In genomic region chr9:14031015-14031414, GRCh38 we compare ENCODE assay signal across 10 cellular contexts.
DNase-seq lines count a peak whose midpoint lies in the region; ATAC-seq and TF ChIP-seq lines count a peak whose summit lies in the region.
"Had no signal": no experiment of that assay in that cellular context is flagged by ENCODE, and none has a peak within 500 bp of the region (broad histone marks: within the 10 kb centered on the region; RNA-seq: fewer than 3 reads in every experiment).

No MANE protein-coding gene starts in this region.

- peaks cover 1 to 8% (median 4%) of the 10 kb centered on the region in 5 donors for H3K9me3 Mint-ChIP-seq in CD8-positive, alpha-beta memory T cell

- CTCF ChIA-PET in CD8-positive, alpha-beta memory T cell (lab: Charles Lee) = no interaction called here

- no peak overlapping the region for H3K27ac Mint-ChIP-seq in CD8-positive, alpha-beta memory T cell

- WGBS in lung, 2 donors = 46 to 61% methylated on average over 8 of the region's 8 CpGs
- 22 to 37% methylated on average over 8 of the region's 8 CpGs for WGBS in testis, 2 donors

- H3K36me3 ChIP-seq in lung (ENCODE audit: control insufficient read depth in 2 of 2, insufficient read depth in 2 of 2, low read length in 2 of 2) (no peaks in the 10 kb centered on the region), testis (ENCODE audit: low read depth, missing control alignments) (no peaks in the 10 kb centered on the region)
- H3K36me3 ChIP-seq in CD8-positive, alpha-beta memory T cell (ENCODE audit: insufficient read depth, low read length) = no peaks in the 10 kb centered on the region

- H3K27ac ChIP-seq in lung (ENCODE audit: low read depth in 1 of 2, low read length in 1 of 2) (peak overlapping the region; percentile 37 to 95), testis (peak overlapping the region; percentile 63 to 78)
- H3K27ac ChIP-seq in CD8-positive, alpha-beta memory T cell (ENCODE audit: low read depth, low read length) = no peak overlapping the region

- H3K9me3 ChIP-seq in lung (ENCODE audit: control insufficient read depth in 2 of 2, insufficient read depth in 1 of 2, low read length in 1 of 2) (no peaks in the 10 kb centered on the region), testis (no peaks in the 10 kb centered on the region)
- no peaks in the 10 kb centered on the region for H3K9me3 ChIP-seq in CD8-positive, alpha-beta memory T cell (ENCODE audit: low read length)

- peak; percentile 13 for TF ChIP-seq CTCF in epithelial cell of esophagus (IDR thresholded peaks at IDR 0.05; ENCODE audit: insufficient read depth, low read depth, low read length, missing control alignments)
- no peak for TF ChIP-seq CTCF in lung (IDR thresholded peaks at IDR 0.05; ENCODE audit: control extremely low read depth, extremely low read depth)
- TF ChIP-seq CTCF in testis (IDR thresholded peaks at IDR 0.05) = peak in 1 of 3 experiments; percentile 9

- intact Hi-C loops in testis (cut with DNase I; ENCODE audit: low total_unique reads) (no loop called here), posterior cingulate gyrus (cut with DNase I) (no loop called here)

- H3K4me3 Mint-ChIP-seq in CD8-positive, alpha-beta memory T cell = no peak overlapping the region

- H3K4me1 ChIP-seq in lung (ENCODE audit: control insufficient read depth in 2 of 2, insufficient read depth in 2 of 2, low read length in 2 of 2) = peaks cover 3 to 21% of the 10 kb centered on the region in 2 donors
- peaks cover 5% of the 10 kb centered on the region for H3K4me1 ChIP-seq in testis
- no peaks in the 10 kb centered on the region for H3K4me1 ChIP-seq in CD8-positive, alpha-beta memory T cell (ENCODE audit: insufficient read depth, low read length)

- no peaks in the 10 kb centered on the region for H3K4me1 Mint-ChIP-seq in CD8-positive, alpha-beta memory T cell

- H3K27me3 ChIP-seq in lung (ENCODE audit: control insufficient read depth, insufficient read depth) = no peaks in the 10 kb centered on the region
- H3K27me3 ChIP-seq in testis = no peaks in the 10 kb centered on the region
- H3K27me3 ChIP-seq in CD8-positive, alpha-beta memory T cell (ENCODE audit: insufficient read depth, low read length, poor library complexity, severe bottlenecking) = no peaks in the 10 kb centered on the region

- no peaks in the 10 kb centered on the region for H3K36me3 Mint-ChIP-seq in CD8-positive, alpha-beta memory T cell

- TF ChIP-seq POLR2A in testis (IDR thresholded peaks at IDR 0.05) = no peak

- DNase-seq in NCI-H2227 treated with DMSO at 0.1 percent for 48 hours (lab: John Stamatoyannopoulos, UW) = peak; percentile 17
- DNase-seq in epithelial cell of esophagus (ENCODE audit: low read depth) = peak; percentile 50
- no peak for DNase-seq in lung (ENCODE audit: low spot score)
- peak; percentile 57 for DNase-seq in testis
- no peak for DNase-seq in CD8-positive, alpha-beta memory T cell
- no peak for DNase-seq in dedifferentiated amniotic fluid mesenchymal stem cell (ENCODE audit: extremely low spot score)
- no peak for DNase-seq in posterior cingulate gyrus
- DNase-seq: activated naive CD4-positive, alpha-beta T cell treated with Interleukin-2 at 50 U/mL for 16 hours; NCI-H2029 had no signal

- peaks cover 0 to 6% of the 10 kb centered on the region in 2 donors for H3K27me3 Mint-ChIP-seq in CD8-positive, alpha-beta memory T cell

- H3K4me3 ChIP-seq in epithelial cell of esophagus (ENCODE audit: low read length) (no peak overlapping the region), lung (no peak overlapping the region), testis (no peak overlapping the region)
- no peak overlapping the region for H3K4me3 ChIP-seq in CD8-positive, alpha-beta memory T cell (ENCODE audit: low read length)

- POLR2A ChIA-PET in CD8-positive, alpha-beta memory T cell (lab: Charles Lee) = no interaction called here

- ATAC-seq in lung (ENCODE audit: insufficient read depth, low FRiP score) = no peak
- no peak for ATAC-seq in GM18498 (IDR thresholded peaks at IDR 0.05; ENCODE audit: unreplicated experiment)

Comparison
In these comparisons a context has a peak if more than half of its experiments do, and no peak if none do; other contexts are left out.
1. DNase-seq: peak in NCI-H2227 treated with DMSO at 0.1 percent for 48 hours (single experiment), epithelial cell of esophagus (single experiment) and testis (single experiment); none in lung (single experiment), CD8-positive, alpha-beta memory T cell (0 of 5), dedifferentiated amniotic fluid mesenchymal stem cell (single experiment) and posterior cingulate gyrus (0 of 10).